Comparison of ENCODE assay signal across 3 cellular contexts in the genomic region with DNA sequence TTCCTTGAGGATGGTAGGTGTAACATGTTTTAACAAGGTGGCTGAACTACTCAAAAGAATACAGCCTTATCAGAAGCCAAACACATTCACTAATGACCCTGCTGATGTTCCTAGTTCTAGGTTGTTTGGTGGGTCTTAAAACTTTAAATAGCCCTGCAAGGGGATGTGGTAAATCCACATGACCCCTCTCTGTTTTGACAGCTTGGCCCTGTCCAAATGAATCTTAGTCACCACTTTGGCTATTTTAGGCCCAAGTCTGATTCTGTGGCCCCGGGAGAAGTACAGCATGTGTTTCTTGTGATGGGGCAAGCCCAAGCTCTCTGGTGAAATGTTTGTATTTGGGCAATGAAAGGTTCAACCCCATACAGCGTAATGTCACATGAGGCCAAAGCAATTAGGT.
TF ChIP-seq lines count a peak whose summit lies in the region.

No MANE protein-coding gene starts in this region.

TF ChIP-seq in HEK293, 187 proteins besides CTCF, POLR2A, EP300 and RAD21:
- no peak for TF ChIP-seq ZNF274 (IDR thresholded peaks at IDR 0.05; ENCODE audit: low read length)
- no peak for TF ChIP-seq ZNF274 (tag by site-specific recombination; IDR thresholded peaks at IDR 0.05; ENCODE audit: borderline replicate concordance)
- TF ChIP-seq, protein P1, sequence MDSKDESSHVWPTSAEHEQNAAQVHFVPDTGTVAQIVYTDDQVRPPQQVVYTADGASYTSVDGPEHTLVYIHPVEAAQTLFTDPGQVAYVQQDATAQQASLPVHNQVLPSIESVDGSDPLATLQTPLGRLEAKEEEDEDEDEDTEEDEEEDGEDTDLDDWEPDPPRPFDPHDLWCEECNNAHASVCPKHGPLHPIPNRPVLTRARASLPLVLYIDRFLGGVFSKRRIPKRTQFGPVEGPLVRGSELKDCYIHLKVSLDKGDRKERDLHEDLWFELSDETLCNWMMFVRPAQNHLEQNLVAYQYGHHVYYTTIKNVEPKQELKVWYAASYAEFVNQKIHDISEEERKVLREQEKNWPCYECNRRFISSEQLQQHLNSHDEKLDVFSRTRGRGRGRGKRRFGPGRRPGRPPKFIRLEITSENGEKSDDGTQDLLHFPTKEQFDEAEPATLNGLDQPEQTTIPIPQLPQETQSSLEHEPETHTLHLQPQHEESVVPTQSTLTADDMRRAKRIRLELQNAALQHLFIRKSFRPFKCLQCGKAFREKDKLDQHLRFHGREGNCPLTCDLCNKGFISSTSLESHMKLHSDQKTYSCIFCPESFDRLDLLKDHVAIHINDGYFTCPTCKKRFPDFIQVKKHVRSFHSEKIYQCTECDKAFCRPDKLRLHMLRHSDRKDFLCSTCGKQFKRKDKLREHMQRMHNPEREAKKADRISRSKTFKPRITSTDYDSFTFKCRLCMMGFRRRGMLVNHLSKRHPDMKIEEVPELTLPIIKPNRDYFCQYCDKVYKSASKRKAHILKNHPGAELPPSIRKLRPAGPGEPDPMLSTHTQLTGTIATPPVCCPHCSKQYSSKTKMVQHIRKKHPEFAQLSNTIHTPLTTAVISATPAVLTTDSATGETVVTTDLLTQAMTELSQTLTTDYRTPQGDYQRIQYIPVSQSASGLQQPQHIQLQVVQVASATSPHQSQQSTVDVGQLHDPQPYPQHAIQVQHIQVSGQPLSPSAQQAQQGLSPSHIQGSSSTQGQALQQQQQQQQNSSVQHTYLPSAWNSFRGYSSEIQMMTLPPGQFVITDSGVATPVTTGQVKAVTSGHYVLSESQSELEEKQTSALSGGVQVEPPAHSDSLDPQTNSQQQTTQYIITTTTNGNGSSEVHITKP (tag by site-specific recombination; IDR thresholded peaks at IDR 0.05), result peak; percentile 85
- TF ChIP-seq ZNF404 (tag by site-specific recombination; IDR thresholded peaks at IDR 0.05), result no peak

TF ChIP-seq in endothelial cell of umbilical vein, 7 proteins besides CTCF, POLR2A, EP300 and RAD21:
- TF ChIP-seq GATA2 (IDR thresholded peaks at IDR 0.05; ENCODE audit: insufficient read depth, insufficient read length, low read depth, low read length) (no peak), MYC (IDR thresholded peaks at IDR 0.05; ENCODE audit: low read depth, low read length) (no peak)

TF ChIP-seq in SK-N-SH, 30 proteins besides CTCF, POLR2A, EP300 and RAD21:
- TF ChIP-seq CHD2 (IDR thresholded peaks at IDR 0.05; ENCODE audit: low read length, partially characterized antibody), result no peak
- TF ChIP-seq RCOR1 (IDR thresholded peaks at IDR 0.05; ENCODE audit: low read length), result no peak
- TF ChIP-seq YY1 (IDR thresholded peaks at IDR 0.05; ENCODE audit: low read depth), result no peak
- TF ChIP-seq, protein P2, sequence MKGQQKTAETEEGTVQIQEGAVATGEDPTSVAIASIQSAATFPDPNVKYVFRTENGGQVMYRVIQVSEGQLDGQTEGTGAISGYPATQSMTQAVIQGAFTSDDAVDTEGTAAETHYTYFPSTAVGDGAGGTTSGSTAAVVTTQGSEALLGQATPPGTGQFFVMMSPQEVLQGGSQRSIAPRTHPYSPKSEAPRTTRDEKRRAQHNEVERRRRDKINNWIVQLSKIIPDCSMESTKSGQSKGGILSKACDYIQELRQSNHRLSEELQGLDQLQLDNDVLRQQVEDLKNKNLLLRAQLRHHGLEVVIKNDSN (IDR thresholded peaks at IDR 0.05; ENCODE audit: borderline replicate concordance, low read depth), result no peak
- TF ChIP-seq GABPA (IDR thresholded peaks at IDR 0.05; ENCODE audit: low read depth), result no peak
- TF ChIP-seq SMC3 (IDR thresholded peaks at IDR 0.05; ENCODE audit: low read depth, low read length), result no peak
- TF ChIP-seq RXRA (IDR thresholded peaks at IDR 0.05; ENCODE audit: borderline replicate concordance, low read depth), result no peak
- no peak for TF ChIP-seq ELF1 (IDR thresholded peaks at IDR 0.05)
- TF ChIP-seq TEAD4 (IDR thresholded peaks at IDR 0.05; ENCODE audit: borderline replicate concordance, insufficient read depth), result no peak
- TF ChIP-seq EZH2phosphoT487 (IDR thresholded peaks at IDR 0.05; ENCODE audit: borderline replicate concordance, low read depth), result no peak
- no peak for TF ChIP-seq POLR2AphosphoS5 (IDR thresholded peaks at IDR 0.05; ENCODE audit: low read depth, low read length)
- TF ChIP-seq, protein P3, sequence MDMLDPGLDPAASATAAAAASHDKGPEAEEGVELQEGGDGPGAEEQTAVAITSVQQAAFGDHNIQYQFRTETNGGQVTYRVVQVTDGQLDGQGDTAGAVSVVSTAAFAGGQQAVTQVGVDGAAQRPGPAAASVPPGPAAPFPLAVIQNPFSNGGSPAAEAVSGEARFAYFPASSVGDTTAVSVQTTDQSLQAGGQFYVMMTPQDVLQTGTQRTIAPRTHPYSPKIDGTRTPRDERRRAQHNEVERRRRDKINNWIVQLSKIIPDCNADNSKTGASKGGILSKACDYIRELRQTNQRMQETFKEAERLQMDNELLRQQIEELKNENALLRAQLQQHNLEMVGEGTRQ (IDR thresholded peaks at IDR 0.05; ENCODE audit: borderline replicate concordance, low read depth, low read length), result no peak
- no peak for TF ChIP-seq JUND (IDR thresholded peaks at IDR 0.05)
- no peak for TF ChIP-seq FOXM1 (IDR thresholded peaks at IDR 0.05; ENCODE audit: low read depth)
- no peak for TF ChIP-seq NFIC (IDR thresholded peaks at IDR 0.05; ENCODE audit: borderline replicate concordance)
- TF ChIP-seq MEF2A (IDR thresholded peaks at IDR 0.05; ENCODE audit: borderline replicate concordance, low read depth), result no peak
- TF ChIP-seq FOSL2 (IDR thresholded peaks at IDR 0.05; ENCODE audit: borderline replicate concordance, low read depth), result no peak
- no peak for TF ChIP-seq FOXJ3 (CRISPR knock-in tag; IDR thresholded peaks at IDR 0.05)
- TF ChIP-seq, protein P4, sequence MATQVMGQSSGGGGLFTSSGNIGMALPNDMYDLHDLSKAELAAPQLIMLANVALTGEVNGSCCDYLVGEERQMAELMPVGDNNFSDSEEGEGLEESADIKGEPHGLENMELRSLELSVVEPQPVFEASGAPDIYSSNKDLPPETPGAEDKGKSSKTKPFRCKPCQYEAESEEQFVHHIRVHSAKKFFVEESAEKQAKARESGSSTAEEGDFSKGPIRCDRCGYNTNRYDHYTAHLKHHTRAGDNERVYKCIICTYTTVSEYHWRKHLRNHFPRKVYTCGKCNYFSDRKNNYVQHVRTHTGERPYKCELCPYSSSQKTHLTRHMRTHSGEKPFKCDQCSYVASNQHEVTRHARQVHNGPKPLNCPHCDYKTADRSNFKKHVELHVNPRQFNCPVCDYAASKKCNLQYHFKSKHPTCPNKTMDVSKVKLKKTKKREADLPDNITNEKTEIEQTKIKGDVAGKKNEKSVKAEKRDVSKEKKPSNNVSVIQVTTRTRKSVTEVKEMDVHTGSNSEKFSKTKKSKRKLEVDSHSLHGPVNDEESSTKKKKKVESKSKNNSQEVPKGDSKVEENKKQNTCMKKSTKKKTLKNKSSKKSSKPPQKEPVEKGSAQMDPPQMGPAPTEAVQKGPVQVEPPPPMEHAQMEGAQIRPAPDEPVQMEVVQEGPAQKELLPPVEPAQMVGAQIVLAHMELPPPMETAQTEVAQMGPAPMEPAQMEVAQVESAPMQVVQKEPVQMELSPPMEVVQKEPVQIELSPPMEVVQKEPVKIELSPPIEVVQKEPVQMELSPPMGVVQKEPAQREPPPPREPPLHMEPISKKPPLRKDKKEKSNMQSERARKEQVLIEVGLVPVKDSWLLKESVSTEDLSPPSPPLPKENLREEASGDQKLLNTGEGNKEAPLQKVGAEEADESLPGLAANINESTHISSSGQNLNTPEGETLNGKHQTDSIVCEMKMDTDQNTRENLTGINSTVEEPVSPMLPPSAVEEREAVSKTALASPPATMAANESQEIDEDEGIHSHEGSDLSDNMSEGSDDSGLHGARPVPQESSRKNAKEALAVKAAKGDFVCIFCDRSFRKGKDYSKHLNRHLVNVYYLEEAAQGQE (IDR thresholded peaks at IDR 0.05; ENCODE audit: low read depth, low read length), result no peak
- no peak for TF ChIP-seq TCF12 (IDR thresholded peaks at IDR 0.05)
